In the genomic region with DNA sequence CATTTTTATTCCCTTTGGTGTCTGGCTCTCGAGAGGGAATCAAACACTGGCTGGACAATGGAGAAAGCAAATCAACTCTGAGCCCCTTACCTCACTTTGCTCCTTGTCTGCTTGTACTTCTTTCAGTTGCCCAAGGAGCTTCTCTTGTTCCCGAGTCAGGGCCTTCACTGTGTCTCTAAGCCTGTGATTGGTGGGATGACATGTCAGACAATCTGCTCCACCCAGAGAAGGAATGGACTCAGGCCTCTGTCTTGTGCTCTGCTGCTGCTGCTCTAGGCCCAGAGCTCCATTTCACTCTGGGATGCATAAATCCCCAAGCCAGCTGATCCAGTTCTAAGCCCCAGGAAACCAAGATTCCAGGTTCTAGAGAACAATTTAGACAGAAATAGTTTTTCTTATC, we compare ENCODE assay signal across 2 cellular contexts.
TF ChIP-seq lines count a peak whose summit lies in the region.

No MANE protein-coding gene starts in this region.

TF ChIP-seq in SK-N-SH treated with all-trans-retinoic acid at 6 μM for 48 hours, 23 proteins besides CTCF, POLR2A, EP300 and RAD21:
- no peak for TF ChIP-seq ISL1 (CRISPR knock-in tag; IDR thresholded peaks at IDR 0.05)
- no peak for TF ChIP-seq OSR1 (CRISPR knock-in tag; IDR thresholded peaks at IDR 0.05)
- no peak for TF ChIP-seq RARB (CRISPR knock-in tag; IDR thresholded peaks at IDR 0.05)
- no peak for TF ChIP-seq ZNF8 (CRISPR knock-in tag; IDR thresholded peaks at IDR 0.05)
- no peak for TF ChIP-seq ZFP3 (CRISPR knock-in tag; IDR thresholded peaks at IDR 0.05)
- TF ChIP-seq, protein P1, sequence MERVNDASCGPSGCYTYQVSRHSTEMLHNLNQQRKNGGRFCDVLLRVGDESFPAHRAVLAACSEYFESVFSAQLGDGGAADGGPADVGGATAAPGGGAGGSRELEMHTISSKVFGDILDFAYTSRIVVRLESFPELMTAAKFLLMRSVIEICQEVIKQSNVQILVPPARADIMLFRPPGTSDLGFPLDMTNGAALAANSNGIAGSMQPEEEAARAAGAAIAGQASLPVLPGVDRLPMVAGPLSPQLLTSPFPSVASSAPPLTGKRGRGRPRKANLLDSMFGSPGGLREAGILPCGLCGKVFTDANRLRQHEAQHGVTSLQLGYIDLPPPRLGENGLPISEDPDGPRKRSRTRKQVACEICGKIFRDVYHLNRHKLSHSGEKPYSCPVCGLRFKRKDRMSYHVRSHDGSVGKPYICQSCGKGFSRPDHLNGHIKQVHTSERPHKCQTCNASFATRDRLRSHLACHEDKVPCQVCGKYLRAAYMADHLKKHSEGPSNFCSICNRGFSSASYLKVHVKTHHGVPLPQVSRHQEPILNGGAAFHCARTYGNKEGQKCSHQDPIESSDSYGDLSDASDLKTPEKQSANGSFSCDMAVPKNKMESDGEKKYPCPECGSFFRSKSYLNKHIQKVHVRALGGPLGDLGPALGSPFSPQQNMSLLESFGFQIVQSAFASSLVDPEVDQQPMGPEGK (CRISPR knock-in tag; IDR thresholded peaks at IDR 0.05; ENCODE audit: borderline replicate concordance) = no peak
- no peak for TF ChIP-seq ZNF70 (CRISPR knock-in tag; IDR thresholded peaks at IDR 0.05)
- TF ChIP-seq TCF4 (CRISPR knock-in tag; IDR thresholded peaks at IDR 0.05; ENCODE audit: borderline replicate concordance) = no peak
- TF ChIP-seq, protein P2, sequence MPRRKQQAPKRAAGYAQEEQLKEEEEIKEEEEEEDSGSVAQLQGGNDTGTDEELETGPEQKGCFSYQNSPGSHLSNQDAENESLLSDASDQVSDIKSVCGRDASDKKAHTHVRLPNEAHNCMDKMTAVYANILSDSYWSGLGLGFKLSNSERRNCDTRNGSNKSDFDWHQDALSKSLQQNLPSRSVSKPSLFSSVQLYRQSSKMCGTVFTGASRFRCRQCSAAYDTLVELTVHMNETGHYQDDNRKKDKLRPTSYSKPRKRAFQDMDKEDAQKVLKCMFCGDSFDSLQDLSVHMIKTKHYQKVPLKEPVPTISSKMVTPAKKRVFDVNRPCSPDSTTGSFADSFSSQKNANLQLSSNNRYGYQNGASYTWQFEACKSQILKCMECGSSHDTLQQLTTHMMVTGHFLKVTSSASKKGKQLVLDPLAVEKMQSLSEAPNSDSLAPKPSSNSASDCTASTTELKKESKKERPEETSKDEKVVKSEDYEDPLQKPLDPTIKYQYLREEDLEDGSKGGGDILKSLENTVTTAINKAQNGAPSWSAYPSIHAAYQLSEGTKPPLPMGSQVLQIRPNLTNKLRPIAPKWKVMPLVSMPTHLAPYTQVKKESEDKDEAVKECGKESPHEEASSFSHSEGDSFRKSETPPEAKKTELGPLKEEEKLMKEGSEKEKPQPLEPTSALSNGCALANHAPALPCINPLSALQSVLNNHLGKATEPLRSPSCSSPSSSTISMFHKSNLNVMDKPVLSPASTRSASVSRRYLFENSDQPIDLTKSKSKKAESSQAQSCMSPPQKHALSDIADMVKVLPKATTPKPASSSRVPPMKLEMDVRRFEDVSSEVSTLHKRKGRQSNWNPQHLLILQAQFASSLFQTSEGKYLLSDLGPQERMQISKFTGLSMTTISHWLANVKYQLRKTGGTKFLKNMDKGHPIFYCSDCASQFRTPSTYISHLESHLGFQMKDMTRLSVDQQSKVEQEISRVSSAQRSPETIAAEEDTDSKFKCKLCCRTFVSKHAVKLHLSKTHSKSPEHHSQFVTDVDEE (CRISPR knock-in tag; IDR thresholded peaks at IDR 0.05) = no peak

TF ChIP-seq in SK-N-SH, 30 proteins besides CTCF, POLR2A, EP300 and RAD21:
- TF ChIP-seq CHD2 (IDR thresholded peaks at IDR 0.05; ENCODE audit: low read length, partially characterized antibody) (no peak), SIN3A (IDR thresholded peaks at IDR 0.05; ENCODE audit: borderline replicate concordance, low read depth, low read length) (no peak), JUND (IDR thresholded peaks at IDR 0.05) (no peak), RCOR1 (IDR thresholded peaks at IDR 0.05; ENCODE audit: low read length) (no peak), TCF12 (IDR thresholded peaks at IDR 0.05) (no peak), YY1 (IDR thresholded peaks at IDR 0.05; ENCODE audit: low read depth) (no peak)
- TF ChIP-seq, protein P3, sequence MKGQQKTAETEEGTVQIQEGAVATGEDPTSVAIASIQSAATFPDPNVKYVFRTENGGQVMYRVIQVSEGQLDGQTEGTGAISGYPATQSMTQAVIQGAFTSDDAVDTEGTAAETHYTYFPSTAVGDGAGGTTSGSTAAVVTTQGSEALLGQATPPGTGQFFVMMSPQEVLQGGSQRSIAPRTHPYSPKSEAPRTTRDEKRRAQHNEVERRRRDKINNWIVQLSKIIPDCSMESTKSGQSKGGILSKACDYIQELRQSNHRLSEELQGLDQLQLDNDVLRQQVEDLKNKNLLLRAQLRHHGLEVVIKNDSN (IDR thresholded peaks at IDR 0.05; ENCODE audit: borderline replicate concordance, low read depth) = no peak
- TF ChIP-seq, protein P4, sequence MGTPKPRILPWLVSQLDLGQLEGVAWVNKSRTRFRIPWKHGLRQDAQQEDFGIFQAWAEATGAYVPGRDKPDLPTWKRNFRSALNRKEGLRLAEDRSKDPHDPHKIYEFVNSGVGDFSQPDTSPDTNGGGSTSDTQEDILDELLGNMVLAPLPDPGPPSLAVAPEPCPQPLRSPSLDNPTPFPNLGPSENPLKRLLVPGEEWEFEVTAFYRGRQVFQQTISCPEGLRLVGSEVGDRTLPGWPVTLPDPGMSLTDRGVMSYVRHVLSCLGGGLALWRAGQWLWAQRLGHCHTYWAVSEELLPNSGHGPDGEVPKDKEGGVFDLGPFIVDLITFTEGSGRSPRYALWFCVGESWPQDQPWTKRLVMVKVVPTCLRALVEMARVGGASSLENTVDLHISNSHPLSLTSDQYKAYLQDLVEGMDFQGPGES (IDR thresholded peaks at IDR 0.05; ENCODE audit: low read depth, low read length) = no peak
